In genomic region chr7:16645593-16646426, GRCh38 we compare ENCODE assay signal across 8 cellular contexts. TPM values are rescaled to one million over a fixed set of nuclear protein-coding genes. Genes with fewer than 3 reads are reported as not detected.
DNase-seq lines count a peak whose midpoint lies in the region; ATAC-seq and TF ChIP-seq lines count a peak whose summit lies in the region.

Gene ANKMY2, minus strand, starts transcription at chr7:16645754. Its CDS starts 181 bp downstream, at chr7:16645573.
Gene BZW2, plus strand, starts transcription at chr7:16646181. Its CDS starts 19,263 bp downstream, at chr7:16665444.

- peak; percentile 92 to 95 for TF ChIP-seq POLR2A in sigmoid colon (IDR thresholded peaks at IDR 0.05)

- peaks cover 24% of the 10 kb centered on the region for H3K27me3 Mint-ChIP-seq in brain

- H3K36me3 Mint-ChIP-seq in brain = peaks cover 21% of the 10 kb centered on the region

- intact Hi-C loops in sigmoid colon (cut with DNase I) = loop anchor here (10.0 kb wide), 1 partner anchor 221 kb away; the partner anchor contains the start of gene CRPPA

- H3K9me3 ChIP-seq in iPS DF 6.9 (ENCODE audit: control insufficient read depth, insufficient read depth, low read length) (no peaks in the 10 kb centered on the region), sigmoid colon (no peaks in the 10 kb centered on the region)

- no peaks in the 10 kb centered on the region for H3K4me1 ChIP-seq in iPS DF 6.9 (ENCODE audit: control insufficient read depth, insufficient read depth, low read length)
- H3K4me1 ChIP-seq in sigmoid colon = peaks cover 0 to 44% (median 30%) of the 10 kb centered on the region in 4 donors

- no peak for TF ChIP-seq EP300 in sigmoid colon (IDR thresholded peaks at IDR 0.05)

- no CpG with 5 or more reads among the region's 68 CpGs for WGBS in iPS DF 6.9 (ENCODE audit: insufficient coverage, insufficient read length)
- WGBS in sigmoid colon, 2 donors = 0% methylated on average over 68 of the region's 68 CpGs

- TF ChIP-seq CTCF in brain (conservative IDR thresholded peaks at IDR 0.05) (no peak), sigmoid colon (IDR thresholded peaks at IDR 0.05) (no peak)

- H3K9me3 Mint-ChIP-seq in brain = no peaks in the 10 kb centered on the region

- peaks cover 2% of the 10 kb centered on the region; the same call in 1 of the 2 replicates for H3K27me3 ChIP-seq in iPS DF 6.9 (ENCODE audit: control insufficient read depth, insufficient read depth, low read length)
- H3K27me3 ChIP-seq in sigmoid colon = no peaks in the 10 kb centered on the region

- H3K36me3 ChIP-seq in iPS DF 6.9 (ENCODE audit: control insufficient read depth, insufficient read depth, low read length) (no peaks in the 10 kb centered on the region), sigmoid colon (no peaks in the 10 kb centered on the region)

- ATAC-seq in GM18520 (IDR thresholded peaks at IDR 0.05; ENCODE audit: unreplicated experiment) (peak; percentile 98), HG03066 (IDR thresholded peaks at IDR 0.05; ENCODE audit: low read depth, unreplicated experiment) (peak; percentile 89)

- H3K27ac ChIP-seq in iPS DF 6.9 (ENCODE audit: low read length) (no peak within 1 kb of the TSS), sigmoid colon (peak within 1 kb of the TSS; percentile 92 to 95 (median 94))

- H3K4me3 Mint-ChIP-seq in brain = peak within 1 kb of the TSS; percentile 96 to 100 (median 99)

- H3K4me1 Mint-ChIP-seq in brain = peaks cover 76% of the 10 kb centered on the region

- DNase-seq in 8988T (peak; percentile 63), NCI-H2107 treated with DMSO at 0.1 percent for 48 hours (lab: John Stamatoyannopoulos, UW; ENCODE audit: unreplicated experiment) (peak; percentile 94), UCSD-AML1 (lab: John Stamatoyannopoulos, UW; ENCODE audit: unreplicated experiment) (peak; percentile 87), iPS DF 6.9 (ENCODE audit: low read depth, low spot score) (peak; percentile 73), sigmoid colon (peak; percentile 98)

- H3K27ac Mint-ChIP-seq in brain = peak within 1 kb of the TSS; percentile 97 to 100 (median 99)

- H3K4me3 ChIP-seq in iPS DF 6.9 (ENCODE audit: low read length) = peak within 1 kb of the TSS; percentile 96; the same call in 1 of the 2 replicates
- peak within 1 kb of the TSS; percentile 75 to 99 (median 88) for H3K4me3 ChIP-seq in sigmoid colon

RNA-seq across cellular contexts. Expression of gene ANKMY2, which starts in this region (rescaled TPM):
- polyA plus RNA-seq in brain (ENCODE audit: insufficient read depth, low read depth, low replicate concordance) (14.7 TPM), sigmoid colon (10 to 100 TPM; 12.9 to 21.0 (median 18.6) TPM)
- total RNA-seq in sigmoid colon = 10 to 100 TPM; 11.9 to 21.1 (median 14.3) TPM

RNA-seq across cellular contexts. Expression of gene BZW2, which starts in this region (rescaled TPM):
- polyA plus RNA-seq in brain (ENCODE audit: insufficient read depth, low read depth, low replicate concordance) (58.3 TPM), sigmoid colon (10 to 100 TPM; 51.1 to 70.7 (median 63.8) TPM)
- total RNA-seq in sigmoid colon = 10 to 100 TPM; 49.7 to 65.4 (median 58.9) TPM
